ENCODE assay signal across 23 cellular contexts in the genomic region with DNA sequence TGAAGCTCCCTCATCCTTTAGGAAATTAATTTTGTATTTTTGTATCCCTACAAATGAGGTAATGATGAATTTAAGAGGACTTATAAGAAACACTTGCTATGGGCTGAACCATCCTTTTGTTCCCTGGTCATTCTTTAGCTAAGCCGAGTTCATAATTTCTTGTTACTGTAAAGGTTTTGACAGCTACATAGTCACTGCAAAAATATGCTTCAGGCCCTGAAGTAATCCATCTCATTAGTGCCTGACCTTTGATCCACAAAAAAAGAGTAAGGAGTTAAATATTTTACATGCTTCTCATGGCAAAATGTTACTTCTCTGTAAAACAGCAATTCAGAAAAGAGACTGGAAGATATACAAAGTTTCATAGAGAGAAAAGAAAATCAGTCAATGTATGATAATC.
DNase-seq lines count a peak whose midpoint lies in the region; ATAC-seq and TF ChIP-seq lines count a peak whose summit lies in the region.
"Had no signal": no experiment of that assay in that cellular context is flagged by ENCODE, and none has a peak within 500 bp of the region (broad histone marks: within the 10 kb centered on the region; RNA-seq: fewer than 3 reads in every experiment).

No MANE protein-coding gene starts in this region.

- intact Hi-C loops in right lobe of liver (cut with DNase I) = no loop called here

- H3K79me2 ChIP-seq in smooth muscle cell (ENCODE audit: low read depth) = no peaks in the 10 kb centered on the region

- H3K4me2 ChIP-seq in smooth muscle cell = peak overlapping the region; percentile 31
- H3K4me2 ChIP-seq: GM23338 had no signal

- ATAC-seq in right lobe of liver (no peak), HG02870 (IDR thresholded peaks at IDR 0.05; ENCODE audit: unreplicated experiment) (no peak)
- ATAC-seq: GM23338; heart left ventricle; stimulated activated naive B cell treated with anti-CD40 and anti-IgM and Interleukin-4, amounts not matched to agents 10 μg/mL and 1 μg/mL and 100 μg/mL, for 72 hours; T-cell had no signal

- H3K27ac ChIP-seq in smooth muscle cell (ENCODE audit: low read depth) (peak overlapping the region; percentile 24), right lobe of liver (no peak overlapping the region)
- H3K27ac ChIP-seq: brain microvascular endothelial cell, heart left ventricle, tibial artery had no signal

- H3K9me3 ChIP-seq in smooth muscle cell (replicated peaks; ENCODE audit: low read depth) (no peaks in the 10 kb centered on the region), right lobe of liver (no peaks in the 10 kb centered on the region)
- H3K9me3 ChIP-seq: tibial artery had no signal

- H3K4me3 ChIP-seq in fibroblast of the aortic adventitia (ENCODE audit: low read depth, low read length) (no peak overlapping the region), smooth muscle cell (no peak overlapping the region), right lobe of liver (no peak overlapping the region)
- H3K4me3 ChIP-seq: GM23338, heart left ventricle, tibial artery had no signal

- H3F3A ChIP-seq in smooth muscle cell (ENCODE audit: low read depth) = no peaks in the 10 kb centered on the region

- no peak for TF ChIP-seq POLR2A in right lobe of liver (IDR thresholded peaks at IDR 0.05)

- H4K20me1 ChIP-seq in smooth muscle cell (ENCODE audit: low read depth) = no peaks in the 10 kb centered on the region

- no peaks in the 10 kb centered on the region for H3K4me1 ChIP-seq in smooth muscle cell (ENCODE audit: low read depth)
- H3K4me1 ChIP-seq in right lobe of liver = no peaks in the 10 kb centered on the region
- H3K4me1 ChIP-seq: heart left ventricle, tibial artery had no signal

- peak overlapping the region; percentile 25 for H2AFZ ChIP-seq in smooth muscle cell (ENCODE audit: low read depth)
- H2AFZ ChIP-seq: GM23338 had no signal

- no peak for TF ChIP-seq CTCF in fibroblast of the aortic adventitia (IDR thresholded peaks at IDR 0.05; ENCODE audit: insufficient read depth, low read length)
- no peak for TF ChIP-seq CTCF in smooth muscle cell (IDR thresholded peaks at IDR 0.05; ENCODE audit: borderline replicate concordance, insufficient read depth, poor library complexity, severe bottlenecking)
- no peak for TF ChIP-seq CTCF in right lobe of liver (IDR thresholded peaks at IDR 0.05)

- peak; percentile 62 for DNase-seq in GM04504 (ENCODE audit: low read depth)
- DNase-seq in amniotic epithelial cell (ENCODE audit: low read depth) = peak; percentile 80
- DNase-seq in fibroblast of the aortic adventitia (ENCODE audit: low read depth) = peak; percentile 78
- DNase-seq in smooth muscle cell (lab: John Stamatoyannopoulos, UW; ENCODE audit: unreplicated experiment) = no peak
- no peak for DNase-seq in right lobe of liver
- DNase-seq in activated CD4-positive, alpha-beta T cell treated with anti-CD3 and anti-CD28 coated beads, Interleukin-2, amount 50 U/mL, for 1 hour = no peak
- no peak for DNase-seq in stimulated activated CD4-positive, alpha-beta T cell treated with anti-CD3 and anti-CD28 coated beads, Interleukin-2, amount 100 ng/mL, for 24 hours
- DNase-seq: activated CD4-positive, alpha-beta memory T cell treated with anti-CD3 and anti-CD28 coated beads for 36 hours; activated naive CD4-positive, alpha-beta T cell treated with anti-CD3 and anti-CD28 coated beads, Interleukin-2, amount 10 ng/mL, durations not matched to agents 7 days and 5 days; activated T-cell treated with anti-CD3 and anti-CD28 coated beads, Interleukin-2, amount 50 U/mL, for 1 hour; brain microvascular endothelial cell; CD4-positive, CD25-positive, alpha-beta regulatory T cell; dermis blood vessel endothelial cell; DMS53; heart left ventricle; MM.1S; NCI-H345; nephron progenitor cell; stimulated activated naive B cell treated with anti-CD40 and anti-IgM and Interleukin-4, amounts not matched to agents 10 μg/mL and 1 μg/mL and 100 μg/mL, for 72 hours; T-cell; tibial artery had no signal

- H3K36me3 ChIP-seq in smooth muscle cell (ENCODE audit: low read depth) (no peaks in the 10 kb centered on the region), right lobe of liver (no peaks in the 10 kb centered on the region)
- H3K36me3 ChIP-seq: brain microvascular endothelial cell, heart left ventricle, tibial artery had no signal

- no peaks in the 10 kb centered on the region for H3K27me3 ChIP-seq in smooth muscle cell (ENCODE audit: low read depth)
- no peaks in the 10 kb centered on the region for H3K27me3 ChIP-seq in right lobe of liver
- H3K27me3 ChIP-seq: brain microvascular endothelial cell, heart left ventricle, tibial artery had no signal

- WGBS in smooth muscle cell (ENCODE audit: low lambda C conversion rate) = 26% methylated on average over 1 of the region's 1 CpG
- WGBS in right lobe of liver (ENCODE audit: insufficient coverage, low coverage, low lambda C conversion rate, missing lambda C conversion rate) = 50% methylated on average over 1 of the region's 1 CpG

- H3K9ac ChIP-seq in smooth muscle cell (ENCODE audit: low read depth) = no peak overlapping the region

Comparison
In these comparisons a context has a peak if more than half of its experiments do, and no peak if none do; other contexts are left out.
1. DNase-seq: peak in GM04504 (single experiment), amniotic epithelial cell (single experiment) and fibroblast of the aortic adventitia (single experiment); none in smooth muscle cell (single experiment), right lobe of liver (0 of 3), activated CD4-positive, alpha-beta T cell treated with anti-CD3 and anti-CD28 coated beads, Interleukin-2, amount 50 U/mL, for 1 hour (single experiment) and stimulated activated CD4-positive, alpha-beta T cell treated with anti-CD3 and anti-CD28 coated beads, Interleukin-2, amount 100 ng/mL, for 24 hours (0 of 2).